In the genomic region with DNA sequence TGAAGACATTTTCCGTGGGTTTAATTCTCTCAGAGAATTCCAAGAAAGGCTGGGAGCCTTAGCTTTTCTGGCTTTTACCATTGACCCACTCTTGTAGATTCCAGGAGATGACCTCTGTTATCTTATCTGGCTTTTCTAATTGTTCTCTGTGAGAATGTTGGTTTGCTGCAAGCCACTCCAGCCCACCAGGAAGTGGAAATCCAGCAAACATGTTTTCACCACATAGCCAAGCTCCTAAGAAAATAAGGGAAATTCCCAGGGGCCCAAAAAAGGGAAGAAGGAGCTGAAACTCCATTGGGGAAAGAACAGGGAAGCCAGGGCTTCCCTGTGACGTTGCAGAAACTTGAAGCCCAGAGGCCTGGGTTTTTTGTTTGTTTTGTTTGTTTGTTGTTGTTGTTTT, we compare ENCODE assay signal across 12 cellular contexts. TPM values are rescaled to one million over a fixed set of nuclear protein-coding genes. Genes with fewer than 3 reads are reported as not detected.
A peak's percentile ranks its signal among the peaks of the same experiment; 100 is the strongest.
DNase-seq lines count a peak whose midpoint lies in the region; TF ChIP-seq lines count a peak whose summit lies in the region.
"Had no signal": no experiment of that assay in that cellular context is flagged by ENCODE, and none has a peak within 500 bp of the region (broad histone marks: within the 10 kb centered on the region; RNA-seq: fewer than 3 reads in every experiment).

No MANE protein-coding gene starts in this region.

- H3K4me3 ChIP-seq in adipocyte (ENCODE audit: low read length) (no peak overlapping the region), trophoblast cell (ENCODE audit: low read depth, low read length) (no peak overlapping the region)
- H3K4me3 ChIP-seq: ovary had no signal

- H3K27me3 ChIP-seq in adipocyte (replicated peaks; ENCODE audit: control insufficient read depth, insufficient read depth, low read length) = no peaks in the 10 kb centered on the region
- H3K27me3 ChIP-seq in trophoblast cell (ENCODE audit: insufficient read depth, low read length) = no peaks in the 10 kb centered on the region
- H3K27me3 ChIP-seq: ovary had no signal

- H3K14ac ChIP-seq in trophoblast cell (ENCODE audit: low read length) = no peak overlapping the region

- WGBS in trophoblast cell (ENCODE audit: extremely low coverage, insufficient coverage, insufficient read length) = no CpG with 5 or more reads among the region's 2 CpGs

- H2BK12ac ChIP-seq in trophoblast cell (ENCODE audit: low read length) = no peak overlapping the region

- H3K4ac ChIP-seq in trophoblast cell (ENCODE audit: low read depth, low read length) = no peak overlapping the region

- TF ChIP-seq CTCF in GM10266 (IDR thresholded peaks at IDR 0.05; ENCODE audit: control insufficient read depth, insufficient read depth, low read depth, missing control alignments) = no peak

- peaks cover 22% of the 10 kb centered on the region for H3K36me3 ChIP-seq in adipocyte (ENCODE audit: control insufficient read depth, insufficient read depth, low read length, severe bottlenecking)
- H3K36me3 ChIP-seq in trophoblast cell (ENCODE audit: control insufficient read depth in 1 of 2, insufficient read depth in 2 of 2, low read length in 2 of 2) = peaks cover 10 to 13% of the 10 kb centered on the region in 2 experiments
- H3K36me3 ChIP-seq: ovary had no signal

- H3K79me1 ChIP-seq in trophoblast cell (ENCODE audit: low read length) = peaks cover 4% of the 10 kb centered on the region

- no peak overlapping the region for H4K12ac ChIP-seq in trophoblast cell (ENCODE audit: low read depth, low read length)

- H3K9me3 ChIP-seq in adipocyte (ENCODE audit: control insufficient read depth, low read length) (no peaks in the 10 kb centered on the region), trophoblast cell (ENCODE audit: insufficient read depth, low read depth, low read length) (no peaks in the 10 kb centered on the region)
- H3K9me3 ChIP-seq: ovary had no signal

- H3K27ac ChIP-seq in trophoblast cell (ENCODE audit: low read depth, low read length) = peak overlapping the region; percentile 62
- H3K27ac ChIP-seq: ovary had no signal

- H3K9ac ChIP-seq in adipocyte (ENCODE audit: low read length) (no peak overlapping the region), trophoblast cell (ENCODE audit: low read length) (no peak overlapping the region)

- H4K8ac ChIP-seq in trophoblast cell (ENCODE audit: low read depth, low read length) = no peak overlapping the region

- H3K4me1 ChIP-seq in adipocyte (ENCODE audit: control insufficient read depth, insufficient read depth, low read length) = peaks cover 25% of the 10 kb centered on the region
- peaks cover 11 to 12% of the 10 kb centered on the region in 2 experiments for H3K4me1 ChIP-seq in trophoblast cell (ENCODE audit: control insufficient read depth in 1 of 2, insufficient read depth in 2 of 2, low read length in 2 of 2)

- no peak overlapping the region for H4K91ac ChIP-seq in trophoblast cell (ENCODE audit: low read depth, low read length)

- H2BK5ac ChIP-seq in trophoblast cell (ENCODE audit: low read depth, low read length, poor library complexity) = no peak overlapping the region

- H2AFZ ChIP-seq in trophoblast cell (ENCODE audit: insufficient read depth, low read length, poor library complexity) = no peak overlapping the region

- no peak overlapping the region for H2AK5ac ChIP-seq in trophoblast cell (ENCODE audit: low read length)

- H2BK120ac ChIP-seq in trophoblast cell (ENCODE audit: insufficient read depth, low read length, poor library complexity) = no peak overlapping the region

- DNase-seq in Daoy (ENCODE audit: low read depth) (peak; percentile 81), adipocyte (ENCODE audit: low read depth) (peak; percentile 82), glomerular endothelial cell (ENCODE audit: extremely low read depth, low read depth, low spot score) (peak; percentile 83), trophoblast cell (peak; percentile 82 to 96), NCI-H187 treated with DMSO at 0.1 percent for 48 hours (lab: John Stamatoyannopoulos, UW) (no peak), GM10266 (ENCODE audit: extremely low spot score) (no peak), DMS79 (lab: John Stamatoyannopoulos, UW) (no peak)
- DNase-seq in stimulated activated CD4-positive, alpha-beta T cell treated with anti-CD3 and anti-CD28 coated beads, Interleukin-2, amount 100 ng/mL, for 24 hours = no peak
- DNase-seq: CD4-positive, alpha-beta memory T cell; NCI-H774; ovary; T-helper 9 cell had no signal

- H3K79me2 ChIP-seq in trophoblast cell (ENCODE audit: control insufficient read depth, insufficient read depth, low read length, poor library complexity) = peaks cover 3% of the 10 kb centered on the region

- H3K4me2 ChIP-seq in trophoblast cell (ENCODE audit: low read length) = peak overlapping the region; percentile 7

- H3K18ac ChIP-seq in trophoblast cell (ENCODE audit: low read length) = no peak overlapping the region

- no peak overlapping the region for H3K23ac ChIP-seq in trophoblast cell (ENCODE audit: low read length)

RNA-seq across cellular contexts. Expression of a gene that starts 19.7 kb away (rescaled TPM):
- 16.6 and 19.9 TPM in 2 replicates for total RNA-seq in Daoy (2014; rRNA removed; shearing (Covaris generic))
- total RNA-seq in glomerular endothelial cell = 33.3 and 40.3 TPM in 2 replicates
- 32.0 and 32.1 TPM in 2 replicates for polyA plus RNA-seq in trophoblast cell (2013)

RNA-seq across cellular contexts. Expression of a gene that starts 30.4 kb away (rescaled TPM):
- 15.8 and 18.2 TPM in 2 replicates for total RNA-seq in Daoy (2014; rRNA removed; shearing (Covaris generic))
- total RNA-seq in glomerular endothelial cell = 17.9 and 30.1 TPM in 2 replicates
- 42.7 and 44.8 TPM in 2 replicates for polyA plus RNA-seq in trophoblast cell (2013)

Comparison
In these comparisons a context has a peak if more than half of its experiments do, and no peak if none do; other contexts are left out.
1. DNase-seq: peak in Daoy (single experiment), adipocyte (single experiment), glomerular endothelial cell (single experiment) and trophoblast cell (2 of 2); none in NCI-H187 treated with DMSO at 0.1 percent for 48 hours (single experiment), GM10266 (single experiment), DMS79 (single experiment) and stimulated activated CD4-positive, alpha-beta T cell treated with anti-CD3 and anti-CD28 coated beads, Interleukin-2, amount 100 ng/mL, for 24 hours (0 of 2).